16 cellular contexts compared by ENCODE assay signal in genomic region chr13:109971006-109971744, GRCh38.
"Had no signal": no experiment of that assay in that cellular context is flagged by ENCODE, and none has a peak within 500 bp of the region (broad histone marks: within the 10 kb centered on the region; RNA-seq: fewer than 3 reads in every experiment).

No MANE protein-coding gene starts in this region.

- H3K9me3 ChIP-seq: thyroid gland had no signal

- ATAC-seq: activated CD8-positive, alpha-beta memory T cell treated with anti-CD3 and anti-CD28 coated beads, Interleukin-2, amount 10 ng/mL, durations not matched to agents 7 days and 5 days; stimulated activated naive CD8-positive, alpha-beta T cell treated with anti-CD3 and anti-CD28 coated beads, Interleukin-15, amount 100 ng/mL, for 72 hours had no signal

- H3K27ac Mint-ChIP-seq: activated CD8-positive, alpha-beta memory T cell treated with anti-CD3 and anti-CD28 coated beads, Interleukin-2, amount 10 ng/mL, durations not matched to agents 7 days and 5 days; activated naive CD8-positive, alpha-beta T cell; activated T-cell treated with anti-CD3 and anti-CD28 coated beads, Interleukin-2, amount 50 U/mL, for 24 hours; stimulated activated naive CD8-positive, alpha-beta T cell treated with anti-CD3 and anti-CD28 coated beads, Interleukin-15, amount 100 ng/mL, for 72 hours had no signal

- DNase-seq: activated CD4-positive, alpha-beta T cell treated with anti-CD3 and anti-CD28 coated beads, Interleukin-2, amount 50 U/mL, for 4 hours; activated CD4-positive, CD25-positive, alpha-beta regulatory T cell treated with anti-CD3 and anti-CD28 coated beads, Interleukin-2, amount 50 U/mL, for 72 hours; activated CD8-positive, alpha-beta memory T cell treated with anti-CD3 and anti-CD28 coated beads, Interleukin-2, amount 10 ng/mL, durations not matched to agents 7 days and 5 days; activated effector memory CD4-positive, alpha-beta T cell treated with anti-CD3 and anti-CD28 coated beads, Interleukin-2, amount 50 U/mL, for 16 hours; activated T-cell treated with anti-CD3 and anti-CD28 coated beads, Interleukin-2, amount 50 U/mL, for 24 hours; anterior cingulate cortex; kidney; stimulated activated CD4-positive, alpha-beta T cell treated with anti-CD3 and anti-CD28 coated beads, Interleukin-4, amount 100 ng/mL, for 4 hours; stimulated activated naive CD8-positive, alpha-beta T cell treated with anti-CD3 and anti-CD28 coated beads, Interleukin-15, amount 100 ng/mL, for 72 hours; thyroid gland had no signal

- H3K36me3 Mint-ChIP-seq: activated CD8-positive, alpha-beta memory T cell treated with anti-CD3 and anti-CD28 coated beads, Interleukin-2, amount 10 ng/mL, durations not matched to agents 7 days and 5 days; activated naive CD8-positive, alpha-beta T cell had no signal

- FAIRE-seq: bronchial epithelial cell, endothelial cell of umbilical vein, kidney, urothelium cell line had no signal

- H3K4me3 ChIP-seq: skin epidermis, thyroid gland had no signal

- H3K4me3 Mint-ChIP-seq: activated CD8-positive, alpha-beta memory T cell treated with anti-CD3 and anti-CD28 coated beads, Interleukin-2, amount 10 ng/mL, durations not matched to agents 7 days and 5 days; activated naive CD8-positive, alpha-beta T cell; activated T-cell treated with anti-CD3 and anti-CD28 coated beads, Interleukin-2, amount 50 U/mL, for 24 hours; neural crest cell; stimulated activated naive CD8-positive, alpha-beta T cell treated with anti-CD3 and anti-CD28 coated beads, Interleukin-15, amount 100 ng/mL, for 72 hours had no signal

- H3K4me1 Mint-ChIP-seq: activated CD8-positive, alpha-beta memory T cell treated with anti-CD3 and anti-CD28 coated beads, Interleukin-2, amount 10 ng/mL, durations not matched to agents 7 days and 5 days; neural crest cell; stimulated activated naive CD8-positive, alpha-beta T cell treated with anti-CD3 and anti-CD28 coated beads, Interleukin-15, amount 100 ng/mL, for 72 hours had no signal

- H3K27me3 ChIP-seq: thyroid gland had no signal

- H3K27me3 Mint-ChIP-seq: activated CD8-positive, alpha-beta memory T cell treated with anti-CD3 and anti-CD28 coated beads, Interleukin-2, amount 10 ng/mL, durations not matched to agents 7 days and 5 days had no signal

- H3K27ac ChIP-seq: thyroid gland had no signal

- H3K36me3 ChIP-seq: thyroid gland had no signal
